ENCODE assay signal across 1 cellular context in genomic region chr1:54221867-54222484, GRCh38.
TF ChIP-seq lines count a peak whose summit lies in the region.

No MANE protein-coding gene starts in this region.

TF ChIP-seq in WTC11, 78 proteins besides CTCF, POLR2A, EP300 and RAD21 (continued from another document):
- TF ChIP-seq PRDM15 (CRISPR knock-in tag; IDR thresholded peaks at IDR 0.05) (no peak), MLX (CRISPR knock-in tag; IDR thresholded peaks at IDR 0.05) (no peak), ESRRA (CRISPR knock-in tag; IDR thresholded peaks at IDR 0.05; ENCODE audit: borderline replicate concordance) (no peak), ZNF317 (CRISPR knock-in tag; IDR thresholded peaks at IDR 0.05; ENCODE audit: borderline replicate concordance, low read depth) (no peak), TEAD4 (CRISPR knock-in tag; IDR thresholded peaks at IDR 0.05) (no peak), JAZF1 (CRISPR knock-in tag; IDR thresholded peaks at IDR 0.05) (no peak), OVOL2 (CRISPR knock-in tag; IDR thresholded peaks at IDR 0.05; ENCODE audit: borderline replicate concordance) (no peak), CREB1 (CRISPR knock-in tag; IDR thresholded peaks at IDR 0.05) (no peak), STAT6 (CRISPR knock-in tag; conservative IDR thresholded peaks at IDR 0.05; ENCODE audit: low read depth) (no peak), SOX15 (CRISPR knock-in tag; IDR thresholded peaks at IDR 0.05) (no peak)
